13 cellular contexts compared by ENCODE assay signal in genomic region chr18:59220784-59221765, GRCh38. TPM values are rescaled to one million over a fixed set of nuclear protein-coding genes. Genes with fewer than 3 reads are reported as not detected.
A peak's percentile ranks its signal among the peaks of the same experiment; 100 is the strongest.
DNase-seq lines count a peak whose midpoint lies in the region; ATAC-seq and TF ChIP-seq lines count a peak whose summit lies in the region.
"Had no signal": no experiment of that assay in that cellular context is flagged by ENCODE, and none has a peak within 500 bp of the region (broad histone marks: within the 10 kb centered on the region; RNA-seq: fewer than 3 reads in every experiment).

No MANE protein-coding gene starts in this region.

- POLR2A ChIA-PET in CD8-positive, alpha-beta T cell (lab: Charles Lee), result no interaction called here

- H3K4me2 ChIP-seq in neural progenitor cell, result peak overlapping the region; percentile 98

- CTCF ChIA-PET in CD8-positive, alpha-beta T cell (lab: Charles Lee), result no interaction called here

- no peak overlapping the region for H3K27ac ChIP-seq in dorsolateral prefrontal cortex
- H3K27ac ChIP-seq in neural progenitor cell, result no peak overlapping the region
- H3K27ac ChIP-seq in CD8-positive, alpha-beta T cell (ENCODE audit: low read depth, low read length), result no peak overlapping the region
- H3K27ac ChIP-seq: tibial artery had no signal

- H3K27me3 ChIP-seq in dorsolateral prefrontal cortex (peaks cover 0 to 58% (median 22%) of the 10 kb centered on the region in 45 donors), neural progenitor cell (peaks cover 100% of the 10 kb centered on the region)
- H3K27me3 ChIP-seq in CD8-positive, alpha-beta T cell (ENCODE audit: insufficient read depth, low read length), result peaks cover 8% of the 10 kb centered on the region

- no peaks in the 10 kb centered on the region for H3K9me3 ChIP-seq in neural progenitor cell (ENCODE audit: low read depth)
- H3K9me3 ChIP-seq in CD8-positive, alpha-beta T cell (ENCODE audit: low read length), result no peaks in the 10 kb centered on the region
- H3K9me3 ChIP-seq: tibial artery had no signal

- no peaks in the 10 kb centered on the region for H3K36me3 Mint-ChIP-seq in neural progenitor cell
- H3K36me3 Mint-ChIP-seq in CD8-positive, alpha-beta T cell, result no peaks in the 10 kb centered on the region
- H3K36me3 Mint-ChIP-seq: T-cell had no signal

- H3K4me1 ChIP-seq in neural progenitor cell, result peaks cover 13% of the 10 kb centered on the region
- H3K4me1 ChIP-seq in CD8-positive, alpha-beta T cell (ENCODE audit: insufficient read depth, low read length), result no peaks in the 10 kb centered on the region

- intact Hi-C loops in dorsolateral prefrontal cortex (cut with DNase I), result no loop called here
- intact Hi-C loops in CD8-positive, alpha-beta T cell (cut with DNase I, micrococcal nuclease), result no loop called here

- ATAC-seq in HG03095 (IDR thresholded peaks at IDR 0.05; ENCODE audit: unreplicated experiment), result no peak
- no peak for ATAC-seq in CD8-positive, alpha-beta T cell
- ATAC-seq in GM21390 (IDR thresholded peaks at IDR 0.05; ENCODE audit: unreplicated experiment), result no peak
- ATAC-seq in HG02623 (IDR thresholded peaks at IDR 0.05; ENCODE audit: unreplicated experiment), result no peak
- ATAC-seq: left lobe of liver had no signal

- H3K4me3 Mint-ChIP-seq in neural progenitor cell, result peak overlapping the region; percentile 82
- no peak overlapping the region for H3K4me3 Mint-ChIP-seq in CD8-positive, alpha-beta T cell

- DNase-seq in DMS79 treated with DMSO at 0.1 percent for 48 hours (lab: John Stamatoyannopoulos, UW), result peak; percentile 59
- peak; percentile 34 for DNase-seq in M059J (ENCODE audit: low read depth)
- no peak for DNase-seq in dorsolateral prefrontal cortex
- DNase-seq in neural progenitor cell (ENCODE audit: low spot score), result peak; percentile 59
- DNase-seq in CD8-positive, alpha-beta T cell, result no peak
- DNase-seq: activated effector memory CD4-positive, alpha-beta T cell treated with anti-CD3 and anti-CD28 coated beads, Interleukin-2, amount 50 U/mL, for 16 hours; effector memory CD4-positive, alpha-beta T cell; T-cell; tibial artery had no signal

- H3F3A ChIP-seq in neural progenitor cell (ENCODE audit: low read depth), result peaks cover 7% of the 10 kb centered on the region

- H3K36me3 ChIP-seq in neural progenitor cell, result no peaks in the 10 kb centered on the region
- H3K36me3 ChIP-seq in CD8-positive, alpha-beta T cell (ENCODE audit: insufficient read depth, low read length), result no peaks in the 10 kb centered on the region
- H3K36me3 ChIP-seq: tibial artery had no signal

- no peak overlapping the region for H3K27ac Mint-ChIP-seq in neural progenitor cell
- H3K27ac Mint-ChIP-seq in CD8-positive, alpha-beta T cell, result no peak overlapping the region
- H3K27ac Mint-ChIP-seq: T-cell had no signal

- H4K20me1 ChIP-seq in neural progenitor cell (ENCODE audit: low read depth), result peaks cover 3% of the 10 kb centered on the region

- H3K79me2 ChIP-seq in neural progenitor cell (ENCODE audit: low read depth), result no peaks in the 10 kb centered on the region

- H3K9ac ChIP-seq in neural progenitor cell, result no peak overlapping the region

- H3K4me1 Mint-ChIP-seq in neural progenitor cell, result peaks cover 19% of the 10 kb centered on the region
- peaks cover 8% of the 10 kb centered on the region for H3K4me1 Mint-ChIP-seq in CD8-positive, alpha-beta T cell (ENCODE audit: low read depth)

- no peaks in the 10 kb centered on the region for H3K9me3 Mint-ChIP-seq in neural progenitor cell
- no peaks in the 10 kb centered on the region for H3K9me3 Mint-ChIP-seq in CD8-positive, alpha-beta T cell
- H3K9me3 Mint-ChIP-seq: T-cell had no signal

- TF ChIP-seq CTCF in dorsolateral prefrontal cortex (IDR thresholded peaks at IDR 0.05 in 54 of 56, conservative IDR thresholded peaks at IDR 0.05 in 2 of 56; ENCODE audit: low read depth in 1 of 56, partially characterized antibody in 56 of 56) (no peak), neural progenitor cell (IDR thresholded peaks at IDR 0.05) (no peak)
- TF ChIP-seq CTCF in CD8-positive, alpha-beta T cell (IDR thresholded peaks at IDR 0.05), result no peak

- H3K4me3 ChIP-seq in dorsolateral prefrontal cortex, result peak overlapping the region; percentile 20 to 70 (median 49)
- peak overlapping the region; percentile 60 for H3K4me3 ChIP-seq in neural progenitor cell
- H3K4me3 ChIP-seq in CD8-positive, alpha-beta T cell (ENCODE audit: low read depth, low read length), result no peak overlapping the region
- H3K4me3 ChIP-seq: tibial artery had no signal

- peaks cover 53% of the 10 kb centered on the region for H3K27me3 Mint-ChIP-seq in neural progenitor cell (ENCODE audit: insufficient read depth, low read depth)
- H3K27me3 Mint-ChIP-seq in CD8-positive, alpha-beta T cell (ENCODE audit: low read depth), result peaks cover 54% of the 10 kb centered on the region

- H2AFZ ChIP-seq in neural progenitor cell (replicated peaks), result peak overlapping the region; percentile 89

RNA-seq across cellular contexts. Expression of gene GRP, which starts 1.1 kb away (rescaled TPM):
- not detected in 2 replicates for total RNA-seq in M059J (2014; rRNA removed; shearing (Covaris generic))
- total RNA-seq in dorsolateral prefrontal cortex (1 to 10 TPM in 35 of 120 experiments, under 1 TPM in 16, not detected in 69; 0.53 to 3.8 (median 1.4) TPM), neural progenitor cell (ENCODE audit: low replicate concordance) (2.1 TPM in 1 of 2 replicates, not detected in the other)
- total RNA-seq in CD8-positive, alpha-beta T cell, result not detected
- total RNA-seq: left lobe of liver, T-cell had no signal

RNA-seq across cellular contexts. Expression of gene RAX, which starts 52.2 kb away (rescaled TPM):
- not detected in 2 replicates for total RNA-seq in M059J (2014; rRNA removed; shearing (Covaris generic))
- under 1 TPM in 8 of 120 experiments, not detected in 112; 0.10 to 0.77 (median 0.22) TPM for total RNA-seq in dorsolateral prefrontal cortex
- 20.7 and 78.1 TPM in 2 replicates for total RNA-seq in neural progenitor cell (ENCODE audit: low replicate concordance)
- total RNA-seq in CD8-positive, alpha-beta T cell, result not detected
- total RNA-seq: left lobe of liver, T-cell had no signal

Comparison
In these comparisons a context has a peak if more than half of its experiments do, and no peak if none do; other contexts are left out.
1. DNase-seq: peak in DMS79 treated with DMSO at 0.1 percent for 48 hours (single experiment), M059J (single experiment) and neural progenitor cell (single experiment); none in dorsolateral prefrontal cortex (0 of 10) and CD8-positive, alpha-beta T cell (0 of 7).
2. RNA of gene RAX, which starts 52.2 kb away (total RNA-seq): 20.7 to 78.1 TPM in neural progenitor cell; not detected in M059J, 0.10 to 0.77 TPM in dorsolateral prefrontal cortex and not detected in CD8-positive, alpha-beta T cell; every median in the first group is over 10 times any median in the second.